Comparison of ENCODE assay signal across 22 cellular contexts in genomic region chr19:30303131-30303654, GRCh38.
"Had no signal": no experiment of that assay in that cellular context is flagged by ENCODE, and none has a peak within 500 bp of the region (broad histone marks: within the 10 kb centered on the region; RNA-seq: fewer than 3 reads in every experiment).

No MANE protein-coding gene starts in this region.

- H3K4me3 ChIP-seq: esophagus squamous epithelium, gastrocnemius medialis, heart right ventricle, left lung, lower lobe of right lung, mucosa of descending colon had no signal

- H3K4me1 ChIP-seq: esophagus squamous epithelium, gastrocnemius medialis, left lung, lower lobe of right lung had no signal

- ATAC-seq: effector memory CD8-positive, alpha-beta T cell; esophagus mucosa; gastrocnemius medialis; heart right ventricle; left cardiac atrium; left lung; left ventricle myocardium superior; lower lobe of right lung; mucosa of descending colon had no signal

- H3K27ac ChIP-seq: epithelial cell of prostate, esophagus squamous epithelium, gastrocnemius medialis, heart right ventricle, left lung, lower lobe of right lung had no signal

- H3K27me3 Mint-ChIP-seq: dendritic cell treated with granulocyte-macrophage colony-stimulating factor and Interleukin-4, amounts not matched to agents 40 ng/mL and 50 ng/mL, for 4 days had no signal

- H3K36me3 Mint-ChIP-seq: mesothelial cell of epicardium had no signal

- H3K27ac Mint-ChIP-seq: dendritic cell treated with granulocyte-macrophage colony-stimulating factor and Interleukin-4, amounts not matched to agents 40 ng/mL and 50 ng/mL, for 4 days; effector memory CD8-positive, alpha-beta T cell; endodermal cell; mesothelial cell of epicardium had no signal

- H3K36me3 ChIP-seq: esophagus squamous epithelium, gastrocnemius medialis, heart right ventricle, left lung, lower lobe of right lung had no signal

- DNase-seq: cortex of kidney; effector CD8-positive, alpha-beta T cell; effector memory CD8-positive, alpha-beta T cell; endodermal cell; erythroblast; esophagus squamous epithelium; foreskin fibroblast; foreskin melanocyte; gastrocnemius medialis; glutamatergic neuron; heart right ventricle; hippocampal formation; left cardiac atrium; left lung; left ventricle myocardium superior; lower lobe of right lung; mesenchymal stem cell; mucosa of descending colon had no signal

- H3K4me3 Mint-ChIP-seq: dendritic cell treated with granulocyte-macrophage colony-stimulating factor and Interleukin-4, amounts not matched to agents 40 ng/mL and 50 ng/mL, for 4 days; effector memory CD8-positive, alpha-beta T cell; endodermal cell; mesothelial cell of epicardium had no signal

- H3K9me3 ChIP-seq: esophagus squamous epithelium, gastrocnemius medialis, heart right ventricle, left lung, lower lobe of right lung, mucosa of descending colon had no signal

- H3K9me3 Mint-ChIP-seq: dendritic cell treated with granulocyte-macrophage colony-stimulating factor and Interleukin-4, amounts not matched to agents 40 ng/mL and 50 ng/mL, for 4 days; effector memory CD8-positive, alpha-beta T cell; endodermal cell; mesothelial cell of epicardium had no signal

- H3K4me1 Mint-ChIP-seq: mesothelial cell of epicardium had no signal
